8 cellular contexts compared by ENCODE assay signal in the genomic region with DNA sequence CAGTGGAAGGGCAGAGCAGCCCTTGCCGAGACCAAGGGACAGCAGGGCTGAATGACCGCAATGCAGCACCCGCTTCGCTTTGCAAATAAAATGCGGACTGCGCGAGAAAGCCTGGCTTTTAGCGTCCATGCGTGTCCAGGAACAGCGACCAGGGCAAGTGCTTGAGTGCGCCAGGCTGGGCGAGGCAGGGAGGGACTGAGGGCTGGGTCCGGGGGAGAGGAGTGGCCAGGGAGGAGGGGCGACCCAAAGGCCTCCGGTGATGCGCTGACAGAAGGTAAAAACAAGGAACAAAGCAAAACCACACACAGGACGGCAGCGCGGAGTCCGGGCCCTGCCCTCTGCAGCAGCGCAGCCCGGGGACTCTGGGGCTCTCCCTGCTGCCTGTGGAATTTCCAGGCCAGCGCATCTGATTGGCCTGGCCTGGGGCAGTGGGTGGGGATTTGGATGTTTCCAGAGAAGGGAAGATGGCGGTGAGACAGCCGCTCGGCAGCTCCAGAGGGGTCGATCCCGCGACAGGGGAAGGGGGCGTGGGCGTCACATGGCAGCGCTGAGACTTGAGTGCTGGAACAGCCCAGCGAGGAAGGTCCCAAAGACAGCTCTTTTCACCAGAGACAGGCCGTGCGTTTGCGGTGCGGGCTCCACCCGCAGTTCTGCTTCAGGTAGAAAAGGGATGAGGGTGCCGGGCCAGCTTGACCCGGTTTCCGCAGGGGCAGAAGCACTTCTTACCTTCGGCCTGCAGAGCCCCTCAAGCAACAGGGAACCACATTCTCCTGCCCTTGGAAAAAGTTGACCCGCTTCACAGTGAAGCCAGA. TPM values are rescaled to one million over a fixed set of nuclear protein-coding genes. Genes with fewer than 3 reads are reported as not detected.
DNase-seq lines count a peak whose midpoint lies in the region; ATAC-seq and TF ChIP-seq lines count a peak whose summit lies in the region.

No MANE protein-coding gene starts in this region.

- H3K27ac ChIP-seq in HUES6 (ENCODE audit: low read depth, low read length): no peak overlapping the region
- H3K27ac ChIP-seq in angular gyrus (ENCODE audit: low read depth, low read length): peak overlapping the region; percentile 75

- H3K9me3 ChIP-seq in HUES6 (ENCODE audit: control insufficient read depth, insufficient read depth, low read depth, low read length): peaks cover 12% of the 10 kb centered on the region; the same call in 1 of the 2 replicates

- peak; percentile 73 for DNase-seq in COLO668 (lab: John Stamatoyannopoulos, UW; ENCODE audit: unreplicated experiment)
- DNase-seq in left ventricle myocardium superior: peak; percentile 91
- peak; percentile 94 for DNase-seq in posterior vena cava (ENCODE audit: low spot score)

- peak overlapping the region; percentile 72 for H3K9ac ChIP-seq in HUES6 (ENCODE audit: low read length)

- intact Hi-C loops in left ventricle myocardium superior (cut with micrococcal nuclease) (no loop called here), posterior vena cava (cut with DNase I) (no loop called here)

- peaks cover 16% of the 10 kb centered on the region for H3K4me1 ChIP-seq in HUES6 (ENCODE audit: control insufficient read depth, insufficient read depth, low read length)

- ATAC-seq in GM19397 (IDR thresholded peaks at IDR 0.05; ENCODE audit: unreplicated experiment): peak; percentile 65
- ATAC-seq in left ventricle myocardium superior: peak; percentile 97
- no peak for ATAC-seq in GM21367 (IDR thresholded peaks at IDR 0.05; ENCODE audit: unreplicated experiment)

- peak overlapping the region; percentile 72 for H3K4me3 ChIP-seq in HUES6 (ENCODE audit: low read depth, low read length)

- H3K27me3 ChIP-seq in HUES6 (ENCODE audit: control insufficient read depth, insufficient read depth, low read length): no peaks in the 10 kb centered on the region

- H3K36me3 ChIP-seq in HUES6 (ENCODE audit: control insufficient read depth, insufficient read depth, low read length): no peaks in the 10 kb centered on the region

TF ChIP-seq in PFSK-1, 5 proteins besides CTCF, POLR2A, EP300 and RAD21:
- TF ChIP-seq FOXP2 (optimal IDR thresholded peaks at IDR 0.05; ENCODE audit: borderline replicate concordance, extremely low read depth, extremely low read length, insufficient read depth) (peak; percentile 16), SIN3A (IDR thresholded peaks at IDR 0.05; ENCODE audit: borderline replicate concordance, insufficient read depth, low read length) (no peak), TAF1 (IDR thresholded peaks at IDR 0.05; ENCODE audit: borderline replicate concordance, insufficient read depth, low read length) (peak; percentile 63; the same call in 1 of the 2 replicates), POLR2AphosphoS5 (IDR thresholded peaks at IDR 0.05; ENCODE audit: low read depth, low read length) (peak; percentile 76)
- TF ChIP-seq, protein P1, sequence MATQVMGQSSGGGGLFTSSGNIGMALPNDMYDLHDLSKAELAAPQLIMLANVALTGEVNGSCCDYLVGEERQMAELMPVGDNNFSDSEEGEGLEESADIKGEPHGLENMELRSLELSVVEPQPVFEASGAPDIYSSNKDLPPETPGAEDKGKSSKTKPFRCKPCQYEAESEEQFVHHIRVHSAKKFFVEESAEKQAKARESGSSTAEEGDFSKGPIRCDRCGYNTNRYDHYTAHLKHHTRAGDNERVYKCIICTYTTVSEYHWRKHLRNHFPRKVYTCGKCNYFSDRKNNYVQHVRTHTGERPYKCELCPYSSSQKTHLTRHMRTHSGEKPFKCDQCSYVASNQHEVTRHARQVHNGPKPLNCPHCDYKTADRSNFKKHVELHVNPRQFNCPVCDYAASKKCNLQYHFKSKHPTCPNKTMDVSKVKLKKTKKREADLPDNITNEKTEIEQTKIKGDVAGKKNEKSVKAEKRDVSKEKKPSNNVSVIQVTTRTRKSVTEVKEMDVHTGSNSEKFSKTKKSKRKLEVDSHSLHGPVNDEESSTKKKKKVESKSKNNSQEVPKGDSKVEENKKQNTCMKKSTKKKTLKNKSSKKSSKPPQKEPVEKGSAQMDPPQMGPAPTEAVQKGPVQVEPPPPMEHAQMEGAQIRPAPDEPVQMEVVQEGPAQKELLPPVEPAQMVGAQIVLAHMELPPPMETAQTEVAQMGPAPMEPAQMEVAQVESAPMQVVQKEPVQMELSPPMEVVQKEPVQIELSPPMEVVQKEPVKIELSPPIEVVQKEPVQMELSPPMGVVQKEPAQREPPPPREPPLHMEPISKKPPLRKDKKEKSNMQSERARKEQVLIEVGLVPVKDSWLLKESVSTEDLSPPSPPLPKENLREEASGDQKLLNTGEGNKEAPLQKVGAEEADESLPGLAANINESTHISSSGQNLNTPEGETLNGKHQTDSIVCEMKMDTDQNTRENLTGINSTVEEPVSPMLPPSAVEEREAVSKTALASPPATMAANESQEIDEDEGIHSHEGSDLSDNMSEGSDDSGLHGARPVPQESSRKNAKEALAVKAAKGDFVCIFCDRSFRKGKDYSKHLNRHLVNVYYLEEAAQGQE (IDR thresholded peaks at IDR 0.05; ENCODE audit: insufficient read depth in 1 of 2, low read depth in 2 of 2, low read length in 2 of 2): no peak

RNA-seq across cellular contexts. Expression of a gene that starts 51.8 kb away (rescaled TPM):
- 122 TPM for polyA plus RNA-seq in PFSK-1 (2012; ENCODE audit: insufficient read length, low read depth)
- total RNA-seq in left ventricle myocardium superior (62.5 TPM), posterior vena cava (100 to 1,000 TPM; 124 to 133 TPM)
